In genomic region chr2:15385184-15385583, GRCh38 we compare ENCODE assay signal across 20 cellular contexts.
DNase-seq lines count a peak whose midpoint lies in the region; ATAC-seq lines count a peak whose summit lies in the region.
"Had no signal": no experiment of that assay in that cellular context is flagged by ENCODE, and none has a peak within 500 bp of the region (broad histone marks: within the 10 kb centered on the region; RNA-seq: fewer than 3 reads in every experiment).

No MANE protein-coding gene starts in this region.

- in situ Hi-C loops in G401 (cut with HindIII; ENCODE audit: low sequenced_read_pairs) = no loop called here

- no peak for ATAC-seq in HG02981 (IDR thresholded peaks at IDR 0.05; ENCODE audit: unreplicated experiment)
- ATAC-seq: A549, HCT116 had no signal

- DNase-seq in G401 (ENCODE audit: low spot score) (peak; percentile 18), NCI-H524 (lab: John Stamatoyannopoulos, UW) (peak; percentile 74 to 91), SK-N-DZ (ENCODE audit: low spot score) (peak; percentile 87), retina (peak; percentile 4), NCI-H1417 (lab: John Stamatoyannopoulos, UW) (no peak)
- DNase-seq in stimulated activated CD4-positive, alpha-beta T cell treated with anti-CD3 and anti-CD28 coated beads, Interleukin-4, amount 100 ng/mL, for 4 hours = no peak
- DNase-seq: CD4-positive, CD25-positive, alpha-beta regulatory T cell; DMS53; GF-D8; KG1; NCI-H1092; NCI-H1436 treated with DMSO at 0.1 percent for 48 hours; NCI-H2029 treated with DMSO at 0.1 percent for 48 hours; NCI-H2227 treated with DMSO at 0.1 percent for 48 hours; NK-92 treated with Interleukin-12 subunit alpha and Interleukin-12 subunit beta, amount 100 ng/mL, for 24 hours; SIG-M5; T-helper 9 cell had no signal

Comparison
In these comparisons a context has a peak if more than half of its experiments do, and no peak if none do; other contexts are left out.
1. DNase-seq: peak in G401 (single experiment), NCI-H524 (2 of 2), SK-N-DZ (single experiment) and retina (single experiment); none in stimulated activated CD4-positive, alpha-beta T cell treated with anti-CD3 and anti-CD28 coated beads, Interleukin-4, amount 100 ng/mL, for 4 hours (0 of 2) and NCI-H1417 (0 of 3).